8 cellular contexts compared by ENCODE assay signal in the genomic region with DNA sequence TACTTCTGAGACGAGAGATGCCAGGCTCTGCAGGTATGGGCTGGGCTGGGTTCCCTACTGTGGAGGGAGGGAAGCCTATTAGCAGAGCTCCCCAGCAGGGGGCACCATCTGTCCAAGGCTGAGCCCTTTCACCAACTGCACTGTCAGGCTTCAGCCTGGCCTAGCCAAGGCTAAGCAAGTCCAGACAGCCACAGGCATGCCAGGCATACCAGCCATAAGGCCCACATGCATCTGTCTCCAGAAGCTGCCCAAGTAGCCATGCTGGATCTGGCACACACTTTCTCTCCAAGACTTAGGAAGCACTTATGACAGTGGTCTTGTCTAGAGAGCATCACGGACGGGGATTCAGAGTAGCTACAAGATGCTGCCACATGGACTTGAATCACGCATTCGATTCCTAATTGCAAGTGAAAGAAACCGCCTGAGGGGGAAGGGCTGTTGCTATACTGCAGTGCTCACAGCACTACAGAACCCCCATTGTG. TPM values are rescaled to one million over a fixed set of nuclear protein-coding genes. Genes with fewer than 3 reads are reported as not detected.
DNase-seq lines count a peak whose midpoint lies in the region; ATAC-seq, FAIRE-seq and TF ChIP-seq lines count a peak whose summit lies in the region.

No MANE protein-coding gene starts in this region.

- H3K79me1 ChIP-seq in H1 (ENCODE audit: low read depth, low read length) = peaks cover 7% of the 10 kb centered on the region

- no peak overlapping the region for H2BK15ac ChIP-seq in H1 (ENCODE audit: low read length)

- H4K91ac ChIP-seq in H1 (replicated peaks; ENCODE audit: insufficient read length, low read length) = peak overlapping the region; percentile 4

- CTCF ChIA-PET in AG04449 (lab: Yijun Ruan, JAX) = interaction anchor here (0.5 to 11.3 kb wide), 34 partner anchors 9 to 522 kb away, joined by 3 to 246 read pairs (median 5); partner anchors contain the start of gene RUVBL1
- CTCF ChIA-PET in activated CD8-positive, alpha-beta T cell treated with anti-CD3 and anti-CD28 coated beads, Interleukin-2, amount 10 ng/mL, durations not matched to agents 7 days and 5 days (lab: Charles Lee) = interaction anchor here (0.8 to 10.8 kb wide), 31 partner anchors 8 to 514 kb away, joined by 3 to 138 read pairs (median 5); partner anchors contain the start of gene RUVBL1
- CTCF ChIA-PET in H1 (lab: Charles Lee; ENCODE audit: partially characterized antibody) = interaction anchor here (0.7 to 3.3 kb wide), 27 partner anchors 8 to 513 kb away, joined by 3 to 27 read pairs (median 4); partner anchors contain the start of gene RUVBL1

- no peak overlapping the region for H3K14ac ChIP-seq in H1 (ENCODE audit: insufficient read length)

- no peaks in the 10 kb centered on the region for H3K9me3 Mint-ChIP-seq in activated CD8-positive, alpha-beta T cell treated with anti-CD3 and anti-CD28 coated beads, Interleukin-2, amount 10 ng/mL, durations not matched to agents 7 days and 5 days (ENCODE audit: insufficient read depth)
- no peaks in the 10 kb centered on the region for H3K9me3 Mint-ChIP-seq in mesothelial cell of epicardium

- no peak overlapping the region for H3K9ac ChIP-seq in H1 (replicated peaks in 1 of 4; ENCODE audit: extremely low read depth in 1 of 4, low read depth in 3 of 4, low read length in 3 of 4)

- H2BK12ac ChIP-seq in H1 (ENCODE audit: low read depth, low read length) = no peak overlapping the region

- no peak for TF ChIP-seq EP300 in H1 (IDR thresholded peaks at IDR 0.05; ENCODE audit: borderline replicate concordance in 1 of 2, low read depth in 2 of 2, low read length in 2 of 2)

- H3K27ac Mint-ChIP-seq in activated CD8-positive, alpha-beta T cell treated with anti-CD3 and anti-CD28 coated beads, Interleukin-2, amount 10 ng/mL, durations not matched to agents 7 days and 5 days = peak overlapping the region; percentile 82
- H3K27ac Mint-ChIP-seq in mesothelial cell of epicardium = peak overlapping the region; percentile 52

- peak overlapping the region; percentile 0 to 62; a peak in 1 of 4 replicates for H3K4me2 ChIP-seq in H1 (ENCODE audit: insufficient read depth in 1 of 2, low read depth in 2 of 2, low read length in 2 of 2)

- no peaks in the 10 kb centered on the region for H3K9me3 ChIP-seq in H1 (ENCODE audit: insufficient read depth in 2 of 2, low read depth in 1 of 2, low read length in 1 of 2)

- no peak overlapping the region for H3K23ac ChIP-seq in H1 (ENCODE audit: insufficient read length)

- H3K27me3 ChIP-seq in H1 (replicated peaks in 1 of 4; ENCODE audit: control insufficient read depth in 3 of 4, extremely low read depth in 1 of 4, insufficient read depth in 3 of 4, low read length in 3 of 4) = no peaks in the 10 kb centered on the region

- WGBS in H1 (ENCODE audit: extremely low coverage in 1 of 2, insufficient coverage in 1 of 2, insufficient read length in 1 of 2, insufficient replicate concordance in 2 of 2, low coverage in 1 of 2, low lambda C conversion rate in 2 of 2, missing lambda C conversion rate in 1 of 2), 2 experiments = 64% methylated on average over 6 of the region's 6 CpGs; no CpG with 5 or more reads in 1 of the 2 experiments

- no peak overlapping the region for H3K4me3 ChIP-seq in AG04449 (ENCODE audit: low read depth, low read length)
- peak overlapping the region in 1 of 4 experiments; percentile 17; a peak in 1 of 8 replicates for H3K4me3 ChIP-seq in H1 (ENCODE audit: extremely low read depth in 1 of 4, insufficient read depth in 2 of 4, low read depth in 3 of 4, low read length in 4 of 4)

- peaks cover 0 to 40% of the 10 kb centered on the region in 2 experiments; a peak in 2 of 4 replicates for H3K79me2 ChIP-seq in H1 (ENCODE audit: control insufficient read depth in 1 of 2, insufficient read depth in 2 of 2, low read length in 2 of 2)

- DNase-seq in AG04449 (ENCODE audit: low read depth, low spot score) (peak; percentile 82), NCI-H69 (lab: John Stamatoyannopoulos, UW) (peak; percentile 87), H1 (ENCODE audit: low read depth in 1 of 2, low spot score in 2 of 2) (peak; percentile 63 to 86), mesothelial cell of epicardium (ENCODE audit: low spot score in 2 of 2, unreplicated experiment in 2 of 2) (peak; percentile 74 to 88)
- DNase-seq in activated CD8-positive, alpha-beta T cell treated with anti-CD3 and anti-CD28 coated beads, Interleukin-2, amount 10 ng/mL, durations not matched to agents 7 days and 5 days = peak; percentile 86
- DNase-seq in stimulated activated CD8-positive, alpha-beta memory T cell treated with anti-CD3 and anti-CD28 coated beads, Interleukin-4, amount 100 ng/mL, for 24 hours (ENCODE audit: low read depth) = peak; percentile 61

- peaks cover 11 to 62% (median 36%) of the 10 kb centered on the region in 4 experiments for H3K36me3 ChIP-seq in H1 (ENCODE audit: control insufficient read depth in 2 of 4, insufficient read depth in 4 of 4, low read length in 3 of 4)

- H2BK20ac ChIP-seq in H1 (ENCODE audit: low read length) = no peak overlapping the region

- H4K8ac ChIP-seq in H1 (ENCODE audit: extremely low read depth, insufficient read depth, low read length) = no peak overlapping the region

- FAIRE-seq in H1 (lab: Jason Lieb, UNC) = peak; percentile 7

- H2AFZ ChIP-seq in H1 (ENCODE audit: low read length) = no peak overlapping the region

- H4K20me1 ChIP-seq in H1 (replicated peaks in 1 of 2; ENCODE audit: control insufficient read depth in 1 of 2, insufficient read depth in 2 of 2, low read length in 2 of 2) = peaks cover 2 to 5% of the 10 kb centered on the region in 2 experiments

- no peak overlapping the region for H3K4ac ChIP-seq in H1 (replicated peaks; ENCODE audit: insufficient read length, low read depth, low read length)

- H3K23me2 ChIP-seq in H1 (ENCODE audit: low read depth, low read length) = no peaks in the 10 kb centered on the region

- H3K4me1 ChIP-seq in H1 (replicated peaks in 1 of 4; ENCODE audit: control insufficient read depth in 3 of 4, insufficient read depth in 4 of 4, low read length in 3 of 4) = peaks cover 9 to 30% (median 19%) of the 10 kb centered on the region in 4 experiments

- H3K4me1 Mint-ChIP-seq in activated CD8-positive, alpha-beta T cell treated with anti-CD3 and anti-CD28 coated beads, Interleukin-2, amount 10 ng/mL, durations not matched to agents 7 days and 5 days (ENCODE audit: low read depth) = peaks cover 24% of the 10 kb centered on the region
- peaks cover 4% of the 10 kb centered on the region for H3K4me1 Mint-ChIP-seq in mesothelial cell of epicardium

- no peak overlapping the region for H2BK120ac ChIP-seq in H1 (replicated peaks; ENCODE audit: low read depth, low read length)

- TF ChIP-seq POLR2A in H1 (IDR thresholded peaks at IDR 0.05; ENCODE audit: control extremely low read depth in 1 of 2, low read depth in 2 of 2, low read length in 2 of 2) = no peak

- no peak overlapping the region for H2AK5ac ChIP-seq in H1 (ENCODE audit: low read depth, low read length)

- peaks cover 53% of the 10 kb centered on the region for H3K36me3 Mint-ChIP-seq in activated CD8-positive, alpha-beta T cell treated with anti-CD3 and anti-CD28 coated beads, Interleukin-2, amount 10 ng/mL, durations not matched to agents 7 days and 5 days (ENCODE audit: low read depth)
- peaks cover 28% of the 10 kb centered on the region for H3K36me3 Mint-ChIP-seq in mesothelial cell of epicardium

- no peak overlapping the region for H3K18ac ChIP-seq in H1 (ENCODE audit: extremely low read depth, low read length)

- no peak overlapping the region for H3K27ac ChIP-seq in H1 (ENCODE audit: low read depth, low read length)

- no peak overlapping the region for H3K56ac ChIP-seq in H1 (replicated peaks; ENCODE audit: insufficient read length, low read depth, low read length)

- H2BK5ac ChIP-seq in H1 (ENCODE audit: low read depth, low read length) = peak overlapping the region; percentile 10; the same call in 1 of the 2 replicates

- H4K5ac ChIP-seq in H1 (ENCODE audit: insufficient read length, low read depth, low read length) = peak overlapping the region; percentile 19

- ATAC-seq in GM18511 (IDR thresholded peaks at IDR 0.05; ENCODE audit: unreplicated experiment) (peak; percentile 83), HG03280 (IDR thresholded peaks at IDR 0.05; ENCODE audit: unreplicated experiment) (peak; percentile 84)
- ATAC-seq in activated CD8-positive, alpha-beta T cell treated with anti-CD3 and anti-CD28 coated beads, Interleukin-2, amount 10 ng/mL, durations not matched to agents 7 days and 5 days = peak; percentile 98

- H3K27me3 Mint-ChIP-seq in activated CD8-positive, alpha-beta T cell treated with anti-CD3 and anti-CD28 coated beads, Interleukin-2, amount 10 ng/mL, durations not matched to agents 7 days and 5 days (ENCODE audit: low read depth) = no peaks in the 10 kb centered on the region
- H3K27me3 Mint-ChIP-seq in mesothelial cell of epicardium (ENCODE audit: low read depth) = no peaks in the 10 kb centered on the region

- TF ChIP-seq CTCF in AG04449 (IDR thresholded peaks at IDR 0.05; ENCODE audit: insufficient read depth, low read length, missing control alignments) (peak; percentile 90), H1 (IDR thresholded peaks at IDR 0.05; ENCODE audit: control extremely low read depth in 1 of 3, insufficient read depth in 1 of 3, low read depth in 1 of 3, low read length in 3 of 3) (peak; percentile 61 to 74 (median 64)), mesothelial cell of epicardium (IDR thresholded peaks at IDR 0.05; ENCODE audit: unreplicated experiment) (peak; percentile 79)

- POLR2A ChIA-PET in AG04449 (lab: Yijun Ruan, JAX) = interaction anchor here (0.6 to 1.0 kb wide), 3 partner anchors 11 to 37 kb away, joined by 3 to 5 read pairs (median 3); no protein-coding TSS in a partner anchor
- POLR2A ChIA-PET in activated CD8-positive, alpha-beta T cell treated with anti-CD3 and anti-CD28 coated beads, Interleukin-2, amount 10 ng/mL, durations not matched to agents 7 days and 5 days (lab: Charles Lee) = interaction anchor here (0.6 to 1.2 kb wide), 2 partner anchors 23 to 29 kb away, joined by 3 read pairs; partner anchors contain the start of gene RUVBL1
- POLR2A ChIA-PET in H1 (lab: Charles Lee; ENCODE audit: partially characterized antibody) = interaction anchor here (1.2 to 1.6 kb wide), 4 partner anchors 15 to 29 kb away, joined by 3 to 6 read pairs (median 4); partner anchors contain the start of gene RUVBL1

- H3K4me3 Mint-ChIP-seq in activated CD8-positive, alpha-beta T cell treated with anti-CD3 and anti-CD28 coated beads, Interleukin-2, amount 10 ng/mL, durations not matched to agents 7 days and 5 days = no peak overlapping the region
- H3K4me3 Mint-ChIP-seq in mesothelial cell of epicardium = no peak overlapping the region

- TF ChIP-seq RAD21 in H1 (IDR thresholded peaks at IDR 0.05 in 1 of 2, conservative IDR thresholded peaks at IDR 0.05 in 1 of 2; ENCODE audit: low read depth in 2 of 2, low read length in 2 of 2) = peak; percentile 76 to 78

RNA-seq across cellular contexts. Expression of gene RUVBL1, which starts 28.3 kb away (rescaled TPM):
- total RNA-seq in activated CD8-positive, alpha-beta T cell treated with anti-CD3 and anti-CD28 coated beads, Interleukin-2, amount 10 ng/mL, durations not matched to agents 7 days and 5 days = 10 to 100 TPM; 57.3 to 57.4 TPM
- total RNA-seq in H1 (2021; fragmentation: NEBNext Ultra II Directional; extraction: Animal tissue kit (Norgen Biotek cat#: 25700)) = 131 and 135 TPM in 2 replicates
- 112 and 113 TPM in 2 replicates for polyA plus RNA-seq in H1 (2011; rRNA removed)
- 155 TPM for polyA plus RNA-seq in H1 (2011; cell fraction: cytosol; rRNA removed)
- polyA plus RNA-seq in H1 (2011; cell fraction: nucleus; rRNA removed) = 102 TPM
- 147 to 169 TPM (median 163 TPM) in 4 replicates for polyA plus RNA-seq in H1 (2012, experiment 1 of 2)
- polyA plus RNA-seq in H1 (2012, experiment 2 of 2) = 94.8 TPM
- 76.0 TPM for polyA plus RNA-seq in H1 (2013, experiment 1 of 2)
- polyA plus RNA-seq in H1 (2013, experiment 2 of 2) = 74.4 TPM
- 78.8 and 104 TPM in 2 replicates for polyA minus RNA-seq in H1 (2011; rRNA and poly(A)+ RNA removed)
- 81.2 TPM for polyA minus RNA-seq in H1 (2011; cell fraction: cytosol; rRNA and poly(A)+ RNA removed)
- polyA minus RNA-seq in H1 (2011; cell fraction: nucleus; rRNA and poly(A)+ RNA removed) = 68.8 TPM
- total RNA-seq in mesothelial cell of epicardium = 37.8 to 40.6 TPM (median 38.6 TPM) in 3 replicates

RNA-seq across cellular contexts. Expression of gene SEC61A1, which starts 43.0 kb away (rescaled TPM):
- total RNA-seq in activated CD8-positive, alpha-beta T cell treated with anti-CD3 and anti-CD28 coated beads, Interleukin-2, amount 10 ng/mL, durations not matched to agents 7 days and 5 days = 100 to 1,000 TPM; 146 to 148 TPM
- 157 and 165 TPM in 2 replicates for total RNA-seq in H1 (2021; fragmentation: NEBNext Ultra II Directional; extraction: Animal tissue kit (Norgen Biotek cat#: 25700))
- polyA plus RNA-seq in H1 (2011; rRNA removed) = 115 and 133 TPM in 2 replicates
- polyA plus RNA-seq in H1 (2011; cell fraction: cytosol; rRNA removed) = 107 TPM
- polyA plus RNA-seq in H1 (2011; cell fraction: nucleus; rRNA removed) = 127 TPM
- polyA plus RNA-seq in H1 (2012, experiment 1 of 2) = 119 to 133 TPM (median 124 TPM) in 4 replicates
- polyA plus RNA-seq in H1 (2012, experiment 2 of 2) = 142 TPM
- 197 TPM for polyA plus RNA-seq in H1 (2013, experiment 1 of 2)
- polyA plus RNA-seq in H1 (2013, experiment 2 of 2) = 202 TPM
- 262 and 327 TPM in 2 replicates for polyA minus RNA-seq in H1 (2011; rRNA and poly(A)+ RNA removed)
- 101 TPM for polyA minus RNA-seq in H1 (2011; cell fraction: cytosol; rRNA and poly(A)+ RNA removed)
- polyA minus RNA-seq in H1 (2011; cell fraction: nucleus; rRNA and poly(A)+ RNA removed) = 78.2 TPM
- 205 to 207 TPM (median 206 TPM) in 3 replicates for total RNA-seq in mesothelial cell of epicardium

RNA-seq across cellular contexts. Expression of gene EEFSEC, which starts 58.0 kb away (rescaled TPM):
- total RNA-seq in activated CD8-positive, alpha-beta T cell treated with anti-CD3 and anti-CD28 coated beads, Interleukin-2, amount 10 ng/mL, durations not matched to agents 7 days and 5 days = 10 to 100 TPM; 21.7 to 23.1 TPM
- 13.1 and 13.8 TPM in 2 replicates for total RNA-seq in H1 (2021; fragmentation: NEBNext Ultra II Directional; extraction: Animal tissue kit (Norgen Biotek cat#: 25700))
- polyA plus RNA-seq in H1 (2011; rRNA removed) = 19.8 and 27.6 TPM in 2 replicates
- 16.2 TPM for polyA plus RNA-seq in H1 (2011; cell fraction: cytosol; rRNA removed)
- 17.5 TPM for polyA plus RNA-seq in H1 (2011; cell fraction: nucleus; rRNA removed)
- 7.3 to 14.1 TPM (median 12.1 TPM) in 4 replicates for polyA plus RNA-seq in H1 (2012, experiment 1 of 2)
- polyA plus RNA-seq in H1 (2012, experiment 2 of 2) = 15.7 TPM
- 8.8 TPM for polyA plus RNA-seq in H1 (2013, experiment 1 of 2)
- 9.1 TPM for polyA plus RNA-seq in H1 (2013, experiment 2 of 2)
- 11.9 and 12.1 TPM in 2 replicates for polyA minus RNA-seq in H1 (2011; rRNA and poly(A)+ RNA removed)
- polyA minus RNA-seq in H1 (2011; cell fraction: cytosol; rRNA and poly(A)+ RNA removed) = 11.4 TPM
- polyA minus RNA-seq in H1 (2011; cell fraction: nucleus; rRNA and poly(A)+ RNA removed) = 22.0 TPM
- total RNA-seq in mesothelial cell of epicardium = 17.2 to 19.4 TPM (median 18.6 TPM) in 3 replicates
